Comparison of ENCODE assay signal across 8 cellular contexts in genomic region chr6:75601608-75602163, GRCh38. TPM values are rescaled to one million over a fixed set of nuclear protein-coding genes. Genes with fewer than 3 reads are reported as not detected.
DNase-seq lines count a peak whose midpoint lies in the region; ATAC-seq and TF ChIP-seq lines count a peak whose summit lies in the region.

TSS of gene SENP6 (plus strand) at chr6:75601880. CDS start at chr6:75602525, 645 bp downstream.

- TF ChIP-seq POLR2A in IMR-90 (IDR thresholded peaks at IDR 0.05; ENCODE audit: low read depth, low read length) (peak; percentile 90), stomach (IDR thresholded peaks at IDR 0.05) (peak in 1 of 4 donors; percentile 11)

- peak; percentile 69 for DNase-seq in DMS79 treated with DMSO at 0.1 percent for 48 hours (lab: John Stamatoyannopoulos, UW)
- DNase-seq in IMR-90 = peak; percentile 70
- peak; percentile 35 for DNase-seq in SHP77 treated with DMSO at 0.1 percent for 48 hours (lab: John Stamatoyannopoulos, UW)
- peak; percentile 70 for DNase-seq in activated gamma-delta T cell (lab: John Stamatoyannopoulos, UW)
- peak; percentile 82 for DNase-seq in fibroblast of villous mesenchyme (ENCODE audit: low read depth)
- DNase-seq in neural crest cell (ENCODE audit: low read depth, low spot score) = peak; percentile 72
- DNase-seq in stomach = peak; percentile 75

- H3K9me3 ChIP-seq in IMR-90 (ENCODE audit: control insufficient read depth, insufficient read depth, low read length) = no peaks in the 10 kb centered on the region
- H3K9me3 ChIP-seq in stomach = no peaks in the 10 kb centered on the region

- CTCF ChIA-PET in IMR-90 (lab: Yijun Ruan, JAX) = no interaction called here

- ATAC-seq in GM21528 (IDR thresholded peaks at IDR 0.05; ENCODE audit: low FRiP score, unreplicated experiment) (peak; percentile 75), IMR-90 (ENCODE audit: low read depth) (peak; percentile 88)

- H3K27me3 Mint-ChIP-seq in neural crest cell (ENCODE audit: low read depth) = no peaks in the 10 kb centered on the region

- TF ChIP-seq CTCF in IMR-90 (conservative IDR thresholded peaks at IDR 0.05; ENCODE audit: low read depth, low read length) (no peak), fibroblast of villous mesenchyme (IDR thresholded peaks at IDR 0.05; ENCODE audit: insufficient read depth, low read depth, low read length) (no peak), neural crest cell (conservative IDR thresholded peaks at IDR 0.05) (no peak), stomach (IDR thresholded peaks at IDR 0.05) (no peak)

- intact Hi-C loops in IMR-90 (cut with micrococcal nuclease) = no loop called here
- intact Hi-C loops in stomach (cut with DNase I; ENCODE audit: low total_unique reads) = no loop called here

- peaks cover 0 to 38% of the 10 kb centered on the region in 2 experiments; a peak in 2 of 4 replicates for H3K79me1 ChIP-seq in IMR-90 (ENCODE audit: low read depth in 1 of 2, low read length in 2 of 2)

- H2AFZ ChIP-seq in IMR-90 (replicated peaks; ENCODE audit: low read length, poor library complexity) = peak within 1 kb of the TSS; percentile 97

- H3K9ac ChIP-seq in IMR-90 (ENCODE audit: low read depth, low read length) = peak within 1 kb of the TSS; percentile 100

- peaks cover 4% of the 10 kb centered on the region for H3K36me3 Mint-ChIP-seq in neural crest cell (ENCODE audit: low read depth)

- no peaks in the 10 kb centered on the region for H3K9me3 Mint-ChIP-seq in neural crest cell

- H3K4me1 ChIP-seq in IMR-90 (ENCODE audit: control insufficient read depth, insufficient read depth, low read length) = peaks cover 1% of the 10 kb centered on the region; the same call in 1 of the 2 replicates
- H3K4me1 ChIP-seq in stomach = peaks cover 17 to 74% (median 46%) of the 10 kb centered on the region in 4 donors

- peak within 1 kb of the TSS; percentile 41 for H2AK5ac ChIP-seq in IMR-90 (ENCODE audit: low read depth, low read length)

- peak within 1 kb of the TSS; percentile 96 for H4K5ac ChIP-seq in IMR-90 (ENCODE audit: low read depth, low read length)

- H3K4me2 ChIP-seq in IMR-90 (ENCODE audit: low read depth, low read length) = peak within 1 kb of the TSS; percentile 100

- WGBS in IMR-90 (ENCODE audit: extremely low coverage in 2 of 2, insufficient read length in 1 of 2), 2 experiments = 0% methylated on average over 7 of the region's 67 CpGs; no CpG with 5 or more reads in 1 of the 2 experiments
- WGBS in stomach, 5 donors = 0% methylated on average over 9 to 67 of the region's 67 CpGs

- dilution Hi-C loops in IMR-90 (cut with HindIII; ENCODE audit: low sequenced_read_pairs, unreplicated experiment) = no loop called here

- peak within 1 kb of the TSS; percentile 94 for H2AK9ac ChIP-seq in IMR-90 (replicated peaks; ENCODE audit: low read depth, low read length, poor library complexity)

- H3K18ac ChIP-seq in IMR-90 (ENCODE audit: low read depth, low read length) = peak within 1 kb of the TSS; percentile 98

- H2BK20ac ChIP-seq in IMR-90 (ENCODE audit: low read depth, low read length) = peak within 1 kb of the TSS; percentile 58

- H3K36me3 ChIP-seq in IMR-90 (ENCODE audit: control insufficient read depth, insufficient read depth, low read length) = no peaks in the 10 kb centered on the region
- no peaks in the 10 kb centered on the region for H3K36me3 ChIP-seq in stomach

- H3K4me3 Mint-ChIP-seq in neural crest cell = peak within 1 kb of the TSS; percentile 99

- H3K9me1 ChIP-seq in IMR-90 (ENCODE audit: insufficient read depth, low read length) = no peaks in the 10 kb centered on the region; the same call in 1 of the 2 replicates

- H3K27me3 ChIP-seq in IMR-90 (ENCODE audit: control insufficient read depth, insufficient read depth, low read length) (no peaks in the 10 kb centered on the region), stomach (no peaks in the 10 kb centered on the region)

- H2BK120ac ChIP-seq in IMR-90 (ENCODE audit: low read depth, low read length) = peak within 1 kb of the TSS; percentile 96

- in situ Hi-C loops in IMR-90 (cut with MboI; ENCODE audit: low sequenced_read_pairs) = no loop called here

- peak within 1 kb of the TSS; percentile 100 for H3K56ac ChIP-seq in IMR-90 (ENCODE audit: extremely low read depth, insufficient read depth, low read length)

- H3K4me1 Mint-ChIP-seq in neural crest cell = peaks cover 43% of the 10 kb centered on the region

- H3K27ac ChIP-seq in IMR-90 (ENCODE audit: insufficient read depth, low read length) (peak within 1 kb of the TSS; percentile 100), stomach (peak within 1 kb of the TSS; percentile 95 to 99 (median 97))

- H2BK15ac ChIP-seq in IMR-90 (ENCODE audit: low read depth, low read length) = peak within 1 kb of the TSS; percentile 78; the same call in 2 of the 3 replicates

- H3K23ac ChIP-seq in IMR-90 (ENCODE audit: low read depth, low read length) = peak within 1 kb of the TSS; percentile 98

- H3K27ac Mint-ChIP-seq in neural crest cell (ENCODE audit: unreplicated experiment) = peak within 1 kb of the TSS; percentile 100

- peak within 1 kb of the TSS; percentile 91 to 100 for H4K8ac ChIP-seq in IMR-90 (ENCODE audit: low read depth in 2 of 2, low read length in 2 of 2)

- H2BK5ac ChIP-seq in IMR-90 (ENCODE audit: low read depth, low read length, poor library complexity, severe bottlenecking) = peak within 1 kb of the TSS; percentile 99

- peak within 1 kb of the TSS; percentile 95 for H4K91ac ChIP-seq in IMR-90 (ENCODE audit: insufficient read depth, low read depth, low read length)

- TF ChIP-seq EP300 in stomach (IDR thresholded peaks at IDR 0.05) = no peak

- peaks cover 33% of the 10 kb centered on the region for H4K20me1 ChIP-seq in IMR-90 (ENCODE audit: insufficient read depth, low read length)

- H3K4me3 ChIP-seq in IMR-90 (ENCODE audit: insufficient read depth, low read depth, low read length) (peak within 1 kb of the TSS; percentile 96), fibroblast of villous mesenchyme (ENCODE audit: low read depth, low read length) (peak within 1 kb of the TSS; percentile 98), stomach (peak within 1 kb of the TSS; percentile 71 to 85 (median 74))

- H3K14ac ChIP-seq in IMR-90 (replicated peaks; ENCODE audit: low read depth, low read length) = peak within 1 kb of the TSS; percentile 99

- POLR2A ChIA-PET in IMR-90 (lab: Charles Lee; ENCODE audit: unreplicated experiment) = interaction anchor here (0.6 kb wide), 1 partner anchor 209 kb away, joined by 3 read pairs; no protein-coding TSS in a partner anchor

- TF ChIP-seq RAD21 in IMR-90 (IDR thresholded peaks at IDR 0.05; ENCODE audit: low read length) = no peak

- BruUV-seq in IMR-90 (replicated peaks; lab: Mats Ljungman, UMichigan) = no TSS peak

- H3K4ac ChIP-seq in IMR-90 (ENCODE audit: low read depth, low read length) = peak within 1 kb of the TSS; percentile 98

TF ChIP-seq in IMR-90, 13 proteins besides CTCF, POLR2A, EP300 and RAD21:
- TF ChIP-seq USF2 (IDR thresholded peaks at IDR 0.05; ENCODE audit: low read depth, low read length) = no peak
- peak; percentile 53; the same call in 1 of the 2 replicates for TF ChIP-seq MXI1 (IDR thresholded peaks at IDR 0.05; ENCODE audit: borderline replicate concordance, low read depth, low read length)
- no peak for TF ChIP-seq NFE2L2 (IDR thresholded peaks at IDR 0.05; ENCODE audit: low read depth, low read length)
- no peak for TF ChIP-seq CHD1 (IDR thresholded peaks at IDR 0.05; ENCODE audit: low read depth, low read length)
- TF ChIP-seq CEBPB (IDR thresholded peaks at IDR 0.05; ENCODE audit: low read depth, low read length) = no peak
- no peak for TF ChIP-seq ELK1 (IDR thresholded peaks at IDR 0.05; ENCODE audit: borderline replicate concordance, low read depth, low read length)
- peak; percentile 43; the same call in 1 of the 2 replicates for TF ChIP-seq MAZ (IDR thresholded peaks at IDR 0.05; ENCODE audit: borderline replicate concordance, low read depth, low read length)
- TF ChIP-seq RCOR1 (IDR thresholded peaks at IDR 0.05; ENCODE audit: insufficient replicate concordance, low read length) = no peak
- no peak for TF ChIP-seq SMC3 (IDR thresholded peaks at IDR 0.05; ENCODE audit: low read depth, low read length)
TF ChIP-seq in IMR-90: peak in this region for 2.

RNA-seq across cellular contexts. Expression of gene SENP6, which starts in this region (rescaled TPM):
- total RNA-seq in IMR-90 (2012; rRNA removed) (25.8 and 48.3 TPM in 2 replicates), fibroblast of villous mesenchyme (93.1 and 113 TPM in 2 replicates), neural crest cell (95.2 and 96.5 TPM in 2 replicates), stomach (100 to 1,000 TPM; 101 to 251 (median 168) TPM)
- polyA plus RNA-seq in IMR-90 (2012; rRNA removed) (16.9 and 23.1 TPM in 2 replicates), stomach (10 to 100 TPM; 17.7 to 30.4 (median 23.8) TPM)
- polyA plus RNA-seq in IMR-90 (2012; cell fraction: cytosol; rRNA removed) = 6.5 and 11.7 TPM in 2 replicates
- 9.3 and 35.2 TPM in 2 replicates for polyA plus RNA-seq in IMR-90 (2012; cell fraction: nucleus; rRNA removed; ENCODE audit: low replicate concordance)

Comparison
In these comparisons a context has a peak if more than half of its experiments do, and no peak if none do; other contexts are left out.
1. Peak in every context shown above with its lines: DNase-seq, ATAC-seq, H3K4me3 ChIP-seq and H3K27ac ChIP-seq.